In genomic region chrX:47361538-47362511, GRCh38 we compare ENCODE assay signal across 8 cellular contexts. TPM values are rescaled to one million over a fixed set of nuclear protein-coding genes. Genes with fewer than 3 reads are reported as not detected.
A peak's percentile ranks its signal among the peaks of the same experiment; 100 is the strongest.
DNase-seq lines count a peak whose midpoint lies in the region; ATAC-seq, FAIRE-seq and TF ChIP-seq lines count a peak whose summit lies in the region.

No MANE protein-coding gene starts in this region.

- no peak for FAIRE-seq in frontal cortex (lab: Jason Lieb, UNC)

- no peak overlapping the region for H3K27ac ChIP-seq in CD8-positive, alpha-beta T cell (ENCODE audit: low read depth, low read length)
- H3K27ac ChIP-seq in aorta (ENCODE audit: low read depth in 1 of 2, low read length in 2 of 2) = peak overlapping the region; percentile 22 to 78

- no peaks in the 10 kb centered on the region for H3K9me3 Mint-ChIP-seq in CD8-positive, alpha-beta T cell
- H3K9me3 Mint-ChIP-seq in activated T-cell treated with anti-CD3 and anti-CD28 coated beads, Interleukin-2, amount 50 U/mL, for 72 hours = peaks cover 0 to 2% of the 10 kb centered on the region in 2 donors
- H3K9me3 Mint-ChIP-seq in naive thymus-derived CD8-positive, alpha-beta T cell = peaks cover 0 to 2% (median 0%) of the 10 kb centered on the region in 9 donors

- peaks cover 33% of the 10 kb centered on the region for H3K4me1 Mint-ChIP-seq in CD8-positive, alpha-beta T cell (ENCODE audit: low read depth)
- H3K4me1 Mint-ChIP-seq in activated T-cell treated with anti-CD3 and anti-CD28 coated beads, Interleukin-2, amount 50 U/mL, for 72 hours (ENCODE audit: low read depth) = peaks cover 20% of the 10 kb centered on the region
- H3K4me1 Mint-ChIP-seq in naive thymus-derived CD8-positive, alpha-beta T cell = peaks cover 11 to 39% (median 34%) of the 10 kb centered on the region in 4 donors

- H3K4me3 ChIP-seq in CD8-positive, alpha-beta T cell (ENCODE audit: low read depth, low read length) = no peak overlapping the region
- no peak overlapping the region for H3K4me3 ChIP-seq in aorta (ENCODE audit: low read length in 2 of 2)

- no peaks in the 10 kb centered on the region for H3K9me3 ChIP-seq in CD8-positive, alpha-beta T cell (ENCODE audit: low read length)
- no peaks in the 10 kb centered on the region for H3K9me3 ChIP-seq in aorta (ENCODE audit: control insufficient read depth, low read length)

- peak overlapping the region; percentile 85 for H3K27ac Mint-ChIP-seq in CD8-positive, alpha-beta T cell
- no peak overlapping the region for H3K27ac Mint-ChIP-seq in activated T-cell treated with anti-CD3 and anti-CD28 coated beads, Interleukin-2, amount 50 U/mL, for 72 hours
- peak overlapping the region in 7 of 10 donors; percentile 55 to 81 (median 69) for H3K27ac Mint-ChIP-seq in naive thymus-derived CD8-positive, alpha-beta T cell

- POLR2A ChIA-PET in CD8-positive, alpha-beta T cell (lab: Charles Lee) = no interaction called here
- POLR2A ChIA-PET in naive thymus-derived CD8-positive, alpha-beta T cell (lab: Charles Lee) = interaction anchor here (1.0 kb wide), 1 partner anchor 23 kb away, joined by 3 read pairs; no protein-coding TSS in a partner anchor

- peak overlapping the region; percentile 58 for H3K4me3 Mint-ChIP-seq in CD8-positive, alpha-beta T cell
- H3K4me3 Mint-ChIP-seq in activated T-cell treated with anti-CD3 and anti-CD28 coated beads, Interleukin-2, amount 50 U/mL, for 72 hours = peak overlapping the region in 1 of 2 donors; percentile 39
- peak overlapping the region in 6 of 10 donors; percentile 14 to 77 (median 46) for H3K4me3 Mint-ChIP-seq in naive thymus-derived CD8-positive, alpha-beta T cell

- TF ChIP-seq CTCF in CD8-positive, alpha-beta T cell (IDR thresholded peaks at IDR 0.05) = no peak

- ATAC-seq in CD8-positive, alpha-beta T cell = peak; percentile 55
- ATAC-seq in GM18909 (IDR thresholded peaks at IDR 0.05; ENCODE audit: poor library complexity, unreplicated experiment) (peak; percentile 92), HG03095 (IDR thresholded peaks at IDR 0.05; ENCODE audit: unreplicated experiment) (peak; percentile 89), aorta (ENCODE audit: low FRiP score) (peak; percentile 93)
- peak; percentile 35 to 52 for ATAC-seq in activated T-cell treated with anti-CD3 and anti-CD28 coated beads, Interleukin-2, amount 50 U/mL, for 72 hours (replicated peaks in 1 of 2)
- ATAC-seq in naive thymus-derived CD8-positive, alpha-beta T cell = peak; percentile 30 to 34

- peaks cover 20% of the 10 kb centered on the region for H3K4me1 ChIP-seq in CD8-positive, alpha-beta T cell (ENCODE audit: insufficient read depth, low read length)
- H3K4me1 ChIP-seq in aorta (ENCODE audit: control insufficient read depth in 1 of 2, insufficient read depth in 2 of 2, low read length in 2 of 2) = no peaks in the 10 kb centered on the region

- peaks cover 1% of the 10 kb centered on the region for H3K36me3 Mint-ChIP-seq in CD8-positive, alpha-beta T cell
- H3K36me3 Mint-ChIP-seq in activated T-cell treated with anti-CD3 and anti-CD28 coated beads, Interleukin-2, amount 50 U/mL, for 72 hours (ENCODE audit: insufficient read depth in 2 of 2) = peaks cover 0 to under 1% of the 10 kb centered on the region in 2 donors
- no peaks in the 10 kb centered on the region for H3K36me3 Mint-ChIP-seq in naive thymus-derived CD8-positive, alpha-beta T cell

- no peaks in the 10 kb centered on the region for H3K27me3 Mint-ChIP-seq in CD8-positive, alpha-beta T cell (ENCODE audit: low read depth)
- peaks cover 13% of the 10 kb centered on the region for H3K27me3 Mint-ChIP-seq in activated T-cell treated with anti-CD3 and anti-CD28 coated beads, Interleukin-2, amount 50 U/mL, for 72 hours (ENCODE audit: low read depth)
- H3K27me3 Mint-ChIP-seq in naive thymus-derived CD8-positive, alpha-beta T cell = no peaks in the 10 kb centered on the region

- WGBS in aorta, 2 donors = 1 to 32% methylated on average over 13 of the region's 13 CpGs

- peak in 6 of 7 experiments; percentile 5 to 63 (median 18) for DNase-seq in CD8-positive, alpha-beta T cell
- DNase-seq in NCI-H2196 treated with DMSO at 0.1 percent for 48 hours (lab: John Stamatoyannopoulos, UW; ENCODE audit: unreplicated experiment) (peak; percentile 91), frontal cortex (ENCODE audit: low spot score in 2 of 2) (peak; percentile 59 to 80), aorta (peak; percentile 85 to 90)
- DNase-seq in activated T-cell treated with anti-CD3 and anti-CD28 coated beads, Interleukin-2, amount 50 U/mL, for 72 hours = peak; percentile 14 to 21
- DNase-seq in naive thymus-derived CD8-positive, alpha-beta T cell = peak in 8 of 10 donors; percentile 9 to 62 (median 18)

- no peaks in the 10 kb centered on the region for H3K36me3 ChIP-seq in CD8-positive, alpha-beta T cell (ENCODE audit: insufficient read depth, low read length)
- H3K36me3 ChIP-seq in aorta (ENCODE audit: control insufficient read depth in 1 of 2, insufficient read depth in 2 of 2, low read length in 1 of 2) = no peaks in the 10 kb centered on the region

- H3K27me3 ChIP-seq in CD8-positive, alpha-beta T cell (ENCODE audit: insufficient read depth, low read length) = no peaks in the 10 kb centered on the region
- H3K27me3 ChIP-seq in aorta (ENCODE audit: control insufficient read depth in 1 of 2, insufficient read depth in 2 of 2, low read length in 1 of 2) = no peaks in the 10 kb centered on the region

- intact Hi-C loops in CD8-positive, alpha-beta T cell (cut with DNase I, micrococcal nuclease) = loop anchor here in 1 of 2 experiments (5.0 to 10.0 kb wide), 2 partner anchors 290 to 663 kb away; partner anchors contain the start of gene ELK1
- intact Hi-C loops in aorta (cut with DNase I) = loop anchor here in 1 of 2 donors (5.0 to 10.0 kb wide), 2 partner anchors 130 to 163 kb away; partner anchors contain the start of gene USP11

- CTCF ChIA-PET in CD8-positive, alpha-beta T cell (lab: Charles Lee) = interaction anchor here (1.0 kb wide), 1 partner anchor 23 kb away, joined by 3 read pairs; no protein-coding TSS in a partner anchor

RNA-seq across cellular contexts. Expression of gene ZNF157, which starts 8.6 kb away (rescaled TPM):
- under 1 TPM; 0.43 to 0.56 TPM for total RNA-seq in CD8-positive, alpha-beta T cell
- under 1 TPM; 0.60 to 0.67 TPM for total RNA-seq in activated T-cell treated with anti-CD3 and anti-CD28 coated beads, Interleukin-2, amount 50 U/mL, for 72 hours
- 4.9 TPM for total RNA-seq in frontal cortex
- total RNA-seq in naive thymus-derived CD8-positive, alpha-beta T cell = 1 to 10 TPM; 2.0 to 2.2 TPM
- polyA plus RNA-seq in naive thymus-derived CD8-positive, alpha-beta T cell = under 1 TPM; 0.34 to 0.67 (median 0.61) TPM
- total RNA-seq in aorta = under 1 TPM; 0.13 to 0.72 TPM
- under 1 TPM in 1 of 2 donors, not detected in 1; 0.23 TPM for polyA plus RNA-seq in aorta

Comparison
In these comparisons a context has a peak if more than half of its experiments do, and no peak if none do; other contexts are left out.
1. ATAC-seq: peak in every context shown above with its lines; median percentile 93 in aorta; 92 in GM18909; 89 in HG03095; 55 in CD8-positive, alpha-beta T cell; 44 in activated T-cell treated with anti-CD3 and anti-CD28 coated beads, Interleukin-2, amount 50 U/mL, for 72 hours; 32 in naive thymus-derived CD8-positive, alpha-beta T cell.
2. DNase-seq: peak in every context shown above with its lines; median percentile 91 in NCI-H2196 treated with DMSO at 0.1 percent for 48 hours; 88 in aorta; 70 in frontal cortex; 18 in CD8-positive, alpha-beta T cell; 18 in activated T-cell treated with anti-CD3 and anti-CD28 coated beads, Interleukin-2, amount 50 U/mL, for 72 hours; 18 in naive thymus-derived CD8-positive, alpha-beta T cell.